9 cellular contexts compared by ENCODE assay signal in the genomic region with DNA sequence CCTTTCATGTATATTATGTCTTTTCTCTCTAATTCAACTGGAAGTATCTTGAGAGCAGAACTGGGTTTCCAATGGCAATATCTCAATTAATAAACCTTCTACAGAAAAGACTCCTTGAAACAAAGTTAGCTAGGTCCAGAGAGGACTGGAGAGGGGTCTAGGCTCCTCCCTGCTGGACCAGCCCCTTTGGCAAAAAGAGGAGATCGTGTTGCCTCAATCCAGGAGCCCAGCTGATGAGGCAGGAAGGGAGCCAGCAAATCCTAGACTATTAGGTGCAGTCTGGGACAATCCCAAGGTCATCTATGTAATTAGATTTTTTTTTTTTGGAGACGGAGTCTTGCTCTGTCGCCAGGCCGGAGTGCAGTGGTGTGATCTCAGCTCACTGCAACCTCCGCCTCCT. TPM values are rescaled to one million over a fixed set of nuclear protein-coding genes. Genes with fewer than 3 reads are reported as not detected.
DNase-seq lines count a peak whose midpoint lies in the region; ATAC-seq and TF ChIP-seq lines count a peak whose summit lies in the region.
"Had no signal": no experiment of that assay in that cellular context is flagged by ENCODE, and none has a peak within 500 bp of the region (broad histone marks: within the 10 kb centered on the region; RNA-seq: fewer than 3 reads in every experiment).

No MANE protein-coding gene starts in this region.

- DNase-seq in left ventricle myocardium inferior (no peak), left cardiac atrium (no peak), mammary epithelial cell (no peak), natural killer cell (no peak), aorta (no peak)
- DNase-seq in activated effector memory CD4-positive, alpha-beta T cell treated with anti-CD3 and anti-CD28 coated beads, Interleukin-2, amount 50 U/mL, for 16 hours, result no peak
- DNase-seq: AML-193 had no signal

- ATAC-seq in left cardiac atrium (no peak), natural killer cell (no peak), aorta (ENCODE audit: low FRiP score) (no peak), GM21786 (IDR thresholded peaks at IDR 0.05; ENCODE audit: unreplicated experiment) (no peak), GM21717 (IDR thresholded peaks at IDR 0.05; ENCODE audit: unreplicated experiment) (no peak)

- in situ Hi-C loops in mammary epithelial cell (cut with MboI; ENCODE audit: low sequenced_read_pairs in 2 of 2), result loop anchor here in 1 of 2 donors (25.0 kb wide), 1 partner anchor 138 kb away; no protein-coding TSS in a partner anchor

- intact Hi-C loops in left ventricle myocardium inferior (cut with micrococcal nuclease), result no loop called here
- intact Hi-C loops in left cardiac atrium (cut with DNase I), result no loop called here
- intact Hi-C loops in mammary epithelial cell (cut with micrococcal nuclease), result no loop called here
- intact Hi-C loops in natural killer cell (cut with micrococcal nuclease), result no loop called here
- intact Hi-C loops in aorta (cut with DNase I), result no loop called here

- peaks cover 10% of the 10 kb centered on the region for H3K36me3 Mint-ChIP-seq in natural killer cell

- no peak overlapping the region for H3K4me3 Mint-ChIP-seq in natural killer cell

- H2AFZ ChIP-seq in mammary epithelial cell (ENCODE audit: low read depth, low read length), result no peak overlapping the region

- WGBS in mammary epithelial cell (ENCODE audit: low coverage, missing lambda C conversion rate), result 100% methylated on average over 2 of the region's 5 CpGs
- 75 to 79% methylated on average over 4 to 5 of the region's 5 CpGs for WGBS in aorta, 2 donors

- TF ChIP-seq CTCF in left ventricle myocardium inferior (IDR thresholded peaks at IDR 0.05; ENCODE audit: borderline replicate concordance) (no peak), mammary epithelial cell (conservative IDR thresholded peaks at IDR 0.05 in 1 of 2, IDR thresholded peaks at IDR 0.05 in 1 of 2; ENCODE audit: extremely low read depth in 1 of 2, insufficient read depth in 1 of 2, low read depth in 1 of 2, low read length in 2 of 2) (no peak), natural killer cell (IDR thresholded peaks at IDR 0.05) (no peak)

- H3K79me2 ChIP-seq in mammary epithelial cell (ENCODE audit: insufficient read depth, low read length), result peaks cover 94% of the 10 kb centered on the region

- H3K4me3 ChIP-seq in left ventricle myocardium inferior (no peak overlapping the region), mammary epithelial cell (replicated peaks in 1 of 3; ENCODE audit: insufficient read depth in 1 of 3, low read depth in 2 of 3, low read length in 3 of 3) (no peak overlapping the region), aorta (ENCODE audit: low read length in 2 of 2) (no peak overlapping the region)

- no peaks in the 10 kb centered on the region for H3K9me3 Mint-ChIP-seq in natural killer cell

- H3K27ac ChIP-seq in left ventricle myocardium inferior (replicated peaks), result peak overlapping the region; percentile 84
- peak overlapping the region; percentile 82 for H3K27ac ChIP-seq in mammary epithelial cell (ENCODE audit: insufficient read depth, low read depth, low read length)
- peak overlapping the region; percentile 15 to 74 for H3K27ac ChIP-seq in aorta (ENCODE audit: low read depth in 1 of 2, low read length in 2 of 2)

- BruUV-seq in mammary epithelial cell (replicated peaks; lab: Mats Ljungman, UMichigan), result no TSS peak

- CTCF ChIA-PET in mammary epithelial cell (lab: Charles Lee; ENCODE audit: low non-redundant PET), result no interaction called here

- H4K20me1 ChIP-seq in mammary epithelial cell (ENCODE audit: insufficient read depth, low read length), result no peaks in the 10 kb centered on the region

- H3K36me3 ChIP-seq in left ventricle myocardium inferior (peaks cover 12% of the 10 kb centered on the region), mammary epithelial cell (ENCODE audit: insufficient read depth, low read length) (peaks cover 8% of the 10 kb centered on the region), aorta (ENCODE audit: control insufficient read depth in 1 of 2, insufficient read depth in 2 of 2, low read length in 1 of 2) (peaks cover 0 to 1% of the 10 kb centered on the region in 2 donors)

- H3K4me1 ChIP-seq in left ventricle myocardium inferior (peaks cover 98% of the 10 kb centered on the region), mammary epithelial cell (ENCODE audit: insufficient read depth, low read length) (peaks cover 49% of the 10 kb centered on the region), aorta (ENCODE audit: control insufficient read depth in 1 of 2, insufficient read depth in 2 of 2, low read length in 2 of 2) (peaks cover 5 to 23% of the 10 kb centered on the region in 2 donors)

- peak overlapping the region; percentile 79 to 89 for H3K27ac Mint-ChIP-seq in natural killer cell

- dilution Hi-C loops in mammary epithelial cell (cut with HindIII; ENCODE audit: low sequenced_read_pairs), result loop anchor here (25.0 kb wide), 1 partner anchor 138 kb away; no protein-coding TSS in a partner anchor

- no peaks in the 10 kb centered on the region for H3K27me3 Mint-ChIP-seq in natural killer cell (ENCODE audit: low read depth in 2 of 2)

- H3K27me3 ChIP-seq in left ventricle myocardium inferior (ENCODE audit: low read depth) (no peaks in the 10 kb centered on the region), mammary epithelial cell (ENCODE audit: insufficient read depth, low read length) (no peaks in the 10 kb centered on the region), aorta (ENCODE audit: control insufficient read depth in 1 of 2, insufficient read depth in 2 of 2, low read length in 1 of 2) (no peaks in the 10 kb centered on the region)

- no peak overlapping the region for H3K4me2 ChIP-seq in mammary epithelial cell (ENCODE audit: insufficient read depth, low read depth, low read length)

- no peak overlapping the region for H3K9ac ChIP-seq in mammary epithelial cell (ENCODE audit: insufficient read depth, low read length)

- H3K4me1 Mint-ChIP-seq in natural killer cell, result peaks cover 57 to 71% of the 10 kb centered on the region in 2 donors

- H3K9me3 ChIP-seq in left ventricle myocardium inferior (replicated peaks), result no peaks in the 10 kb centered on the region
- H3K9me3 ChIP-seq in mammary epithelial cell (replicated peaks; ENCODE audit: insufficient read depth, low read length), result no peaks in the 10 kb centered on the region
- no peaks in the 10 kb centered on the region for H3K9me3 ChIP-seq in aorta (ENCODE audit: control insufficient read depth, low read length)

RNA-seq across cellular contexts. Expression of a gene that starts 21.9 kb away (rescaled TPM):
- 53.2 TPM for total RNA-seq in left ventricle myocardium inferior
- total RNA-seq in left cardiac atrium, result 10 to 100 TPM; 45.1 to 79.8 TPM
- 100 to 1,000 TPM; 196 to 212 TPM for total RNA-seq in mammary epithelial cell
- polyA plus RNA-seq in mammary epithelial cell, result 132 TPM
- polyA minus RNA-seq in mammary epithelial cell, result 137 TPM
- total RNA-seq in natural killer cell, result 10 to 100 TPM; 67.4 to 92.6 (median 78.6) TPM
- 100 to 1,000 TPM in 1 of 2 donors, 10 to 100 TPM in 1; 69.1 to 107 TPM for total RNA-seq in aorta
- polyA plus RNA-seq in aorta, result 100 to 1,000 TPM; 103 to 104 TPM

RNA-seq across cellular contexts. Expression of a gene that starts 38.3 kb away (rescaled TPM):
- total RNA-seq in left ventricle myocardium inferior (0.71 TPM), left cardiac atrium (1 to 10 TPM in 1 of 2 donors, under 1 TPM in 1; 0.73 to 2.0 TPM), mammary epithelial cell (10 to 100 TPM in 1 of 2 donors, 1 to 10 TPM in 1; 9.5 to 74.3 TPM), natural killer cell (1 to 10 TPM; 2.2 to 4.2 (median 2.2) TPM), aorta (1 to 10 TPM in 1 of 2 donors, under 1 TPM in 1; 0.75 to 2.1 TPM)
- polyA plus RNA-seq in mammary epithelial cell (51.2 TPM), aorta (1 to 10 TPM; 1.6 to 5.4 TPM)
- 108 TPM for polyA minus RNA-seq in mammary epithelial cell
